In genomic region chr13:92362717-92363116, GRCh38 we compare ENCODE assay signal across 30 cellular contexts.
DNase-seq lines count a peak whose midpoint lies in the region; ATAC-seq and TF ChIP-seq lines count a peak whose summit lies in the region.
"Had no signal": no experiment of that assay in that cellular context is flagged by ENCODE, and none has a peak within 500 bp of the region (broad histone marks: within the 10 kb centered on the region; RNA-seq: fewer than 3 reads in every experiment).

No MANE protein-coding gene starts in this region.

- CTCF ChIA-PET in activated CD8-positive, alpha-beta T cell treated with anti-CD3 and anti-CD28 coated beads, Interleukin-2, amount 10 ng/mL, durations not matched to agents 7 days and 5 days (lab: Charles Lee) = no interaction called here
- CTCF ChIA-PET in mammary epithelial cell (lab: Charles Lee; ENCODE audit: low non-redundant PET) = no interaction called here

- H3K9me3 Mint-ChIP-seq in GM23338 (peaks cover 27% of the 10 kb centered on the region), mesothelial cell of epicardium (peaks cover 35% of the 10 kb centered on the region)
- H3K9me3 Mint-ChIP-seq in activated CD8-positive, alpha-beta T cell treated with anti-CD3 and anti-CD28 coated beads, Interleukin-2, amount 10 ng/mL, durations not matched to agents 7 days and 5 days (ENCODE audit: insufficient read depth) = peaks cover 15% of the 10 kb centered on the region

- H3K36me3 ChIP-seq in GM23338 (ENCODE audit: insufficient read depth) = peaks cover 15% of the 10 kb centered on the region
- H3K36me3 ChIP-seq in mammary epithelial cell (ENCODE audit: insufficient read depth, low read length) = no peaks in the 10 kb centered on the region
- H3K36me3 ChIP-seq in gastrocnemius medialis = no peaks in the 10 kb centered on the region
- H3K36me3 ChIP-seq: BE2C, transverse colon had no signal

- no peak overlapping the region for H3K9ac ChIP-seq in mammary epithelial cell (ENCODE audit: insufficient read depth, low read length)

- H3K4me1 Mint-ChIP-seq in GM23338 (peaks cover 4% of the 10 kb centered on the region; the same call in 1 of the 3 replicates), mesothelial cell of epicardium (peaks cover 25% of the 10 kb centered on the region)
- H3K4me1 Mint-ChIP-seq in activated CD8-positive, alpha-beta T cell treated with anti-CD3 and anti-CD28 coated beads, Interleukin-2, amount 10 ng/mL, durations not matched to agents 7 days and 5 days (ENCODE audit: low read depth) = no peaks in the 10 kb centered on the region
- H3K4me1 Mint-ChIP-seq: CD8-positive, alpha-beta memory T cell; IgD-negative memory B cell; natural killer cell had no signal

- POLR2A ChIA-PET in activated CD8-positive, alpha-beta T cell treated with anti-CD3 and anti-CD28 coated beads, Interleukin-2, amount 10 ng/mL, durations not matched to agents 7 days and 5 days (lab: Charles Lee) = no interaction called here

- WGBS in mammary epithelial cell (ENCODE audit: low coverage, missing lambda C conversion rate) = 0% methylated on average over 2 of the region's 2 CpGs

- H3K27ac ChIP-seq in GM23338 (ENCODE audit: low read depth) = no peak overlapping the region
- H3K27ac ChIP-seq in mammary epithelial cell (ENCODE audit: insufficient read depth, low read depth, low read length) = no peak overlapping the region
- H3K27ac ChIP-seq in gastrocnemius medialis = no peak overlapping the region
- H3K27ac ChIP-seq: dorsolateral prefrontal cortex, transverse colon had no signal

- H3K4me2 ChIP-seq in GM23338 (no peak overlapping the region), mammary epithelial cell (ENCODE audit: insufficient read depth, low read depth, low read length) (no peak overlapping the region)

- no peak overlapping the region for H3K4me3 ChIP-seq in GM23338
- no peak overlapping the region for H3K4me3 ChIP-seq in mammary epithelial cell (replicated peaks in 1 of 3; ENCODE audit: insufficient read depth in 1 of 3, low read depth in 2 of 3, low read length in 3 of 3)
- no peak overlapping the region for H3K4me3 ChIP-seq in gastrocnemius medialis
- H3K4me3 ChIP-seq: dorsolateral prefrontal cortex, transverse colon had no signal

- H3K27me3 Mint-ChIP-seq in GM23338 (ENCODE audit: insufficient read depth, low read depth, poor library complexity) (no peaks in the 10 kb centered on the region), mesothelial cell of epicardium (ENCODE audit: low read depth) (no peaks in the 10 kb centered on the region)
- no peaks in the 10 kb centered on the region for H3K27me3 Mint-ChIP-seq in activated CD8-positive, alpha-beta T cell treated with anti-CD3 and anti-CD28 coated beads, Interleukin-2, amount 10 ng/mL, durations not matched to agents 7 days and 5 days (ENCODE audit: low read depth)
- H3K27me3 Mint-ChIP-seq: CD8-positive, alpha-beta memory T cell; IgD-negative memory B cell had no signal

- H4K20me1 ChIP-seq in GM23338 (replicated peaks; ENCODE audit: insufficient read depth) = no peaks in the 10 kb centered on the region
- no peaks in the 10 kb centered on the region for H4K20me1 ChIP-seq in mammary epithelial cell (ENCODE audit: insufficient read depth, low read length)

- in situ Hi-C loops in mammary epithelial cell (cut with MboI; ENCODE audit: low sequenced_read_pairs in 2 of 2) = no loop called here
- in situ Hi-C loops in gastrocnemius medialis (cut with MboI; ENCODE audit: low sequenced_read_pairs in 4 of 4) = no loop called here

- H3K27ac Mint-ChIP-seq in GM23338 (no peak overlapping the region), mesothelial cell of epicardium (peak overlapping the region; percentile 91)
- H3K27ac Mint-ChIP-seq in activated CD8-positive, alpha-beta T cell treated with anti-CD3 and anti-CD28 coated beads, Interleukin-2, amount 10 ng/mL, durations not matched to agents 7 days and 5 days = no peak overlapping the region
- H3K27ac Mint-ChIP-seq: activated naive CD4-positive, alpha-beta T cell treated with anti-CD3 and anti-CD28 coated beads, Interleukin-2, amount 50 U/mL, for 72 hours; activated T-helper 2 cell treated with anti-CD3 and anti-CD28 coated beads, Interferon-gamma antibody, Interleukin-2, Interleukin-4, amounts not matched to agents 10 μg/mL and 5 μg/mL and 100 μg/mL, durations not matched to agents 14 hours and 24 hours and 36 hours; CD8-positive, alpha-beta memory T cell; IgD-negative memory B cell; natural killer cell had no signal

- no TSS peak for BruUV-seq in mammary epithelial cell (replicated peaks; lab: Mats Ljungman, UMichigan)

- no peak for TF ChIP-seq POLR2A in gastrocnemius medialis (IDR thresholded peaks at IDR 0.05)

- TF ChIP-seq CTCF in GM23338 (conservative IDR thresholded peaks at IDR 0.05; ENCODE audit: low read depth in 2 of 2) (no peak), mesothelial cell of epicardium (IDR thresholded peaks at IDR 0.05; ENCODE audit: unreplicated experiment) (no peak), mammary epithelial cell (conservative IDR thresholded peaks at IDR 0.05 in 1 of 2, IDR thresholded peaks at IDR 0.05 in 1 of 2; ENCODE audit: extremely low read depth in 1 of 2, insufficient read depth in 1 of 2, low read depth in 1 of 2, low read length in 2 of 2) (no peak), gastrocnemius medialis (IDR thresholded peaks at IDR 0.05 in 4 of 5, conservative IDR thresholded peaks at IDR 0.05 in 1 of 5) (no peak)

- peaks cover 27% of the 10 kb centered on the region for H3K36me3 Mint-ChIP-seq in GM23338 (ENCODE audit: low read depth)
- peaks cover 18% of the 10 kb centered on the region for H3K36me3 Mint-ChIP-seq in mesothelial cell of epicardium
- no peaks in the 10 kb centered on the region for H3K36me3 Mint-ChIP-seq in activated CD8-positive, alpha-beta T cell treated with anti-CD3 and anti-CD28 coated beads, Interleukin-2, amount 10 ng/mL, durations not matched to agents 7 days and 5 days (ENCODE audit: low read depth)
- H3K36me3 Mint-ChIP-seq: activated naive CD4-positive, alpha-beta T cell treated with anti-CD3 and anti-CD28 coated beads, Interleukin-2, amount 50 U/mL, for 72 hours; CD8-positive, alpha-beta memory T cell; IgD-negative memory B cell had no signal

- intact Hi-C loops in mammary epithelial cell (cut with micrococcal nuclease) (no loop called here), gastrocnemius medialis (cut with DNase I; ENCODE audit: low total_unique reads) (no loop called here)

- ATAC-seq in GM23338 = no peak
- no peak for ATAC-seq in activated CD8-positive, alpha-beta T cell treated with anti-CD3 and anti-CD28 coated beads, Interleukin-2, amount 10 ng/mL, durations not matched to agents 7 days and 5 days
- no peak for ATAC-seq in gastrocnemius medialis
- ATAC-seq: activated naive CD4-positive, alpha-beta T cell treated with anti-CD3 and anti-CD28 coated beads, Interleukin-2, amount 50 U/mL, for 72 hours; left ventricle myocardium superior; natural killer cell had no signal

- dilution Hi-C loops in mammary epithelial cell (cut with HindIII; ENCODE audit: low sequenced_read_pairs) = no loop called here

- H3K79me2 ChIP-seq in GM23338 (replicated peaks; ENCODE audit: insufficient read depth) (no peaks in the 10 kb centered on the region), mammary epithelial cell (ENCODE audit: insufficient read depth, low read length) (no peaks in the 10 kb centered on the region)

- H3K4me1 ChIP-seq in GM23338 (ENCODE audit: insufficient read depth) = 0 out of 2 replicates have a peak, but pooled peaks cover 7% of the 10 kb centered on the region
- H3K4me1 ChIP-seq in mammary epithelial cell (ENCODE audit: insufficient read depth, low read length) = no peaks in the 10 kb centered on the region
- no peaks in the 10 kb centered on the region for H3K4me1 ChIP-seq in gastrocnemius medialis
- H3K4me1 ChIP-seq: BE2C, transverse colon had no signal

- H3F3A ChIP-seq in GM23338 (replicated peaks; ENCODE audit: low read depth) = no peaks in the 10 kb centered on the region

- H3K9me3 ChIP-seq in mammary epithelial cell (replicated peaks; ENCODE audit: insufficient read depth, low read length) (peaks cover 9% of the 10 kb centered on the region), gastrocnemius medialis (no peaks in the 10 kb centered on the region)
- H3K9me3 ChIP-seq: BE2C had no signal

- H2AFZ ChIP-seq in GM23338 (peak overlapping the region; percentile 47; the same call in 1 of the 2 replicates), mammary epithelial cell (ENCODE audit: low read depth, low read length) (no peak overlapping the region)

- H3K9me2 ChIP-seq in GM23338 (ENCODE audit: insufficient read depth) = no peaks in the 10 kb centered on the region; the same call in 1 of the 2 replicates

- DNase-seq in GM23338 (ENCODE audit: low spot score) = no peak
- DNase-seq in NCI-H446 treated with DMSO at 0.1 percent for 48 hours (lab: John Stamatoyannopoulos, UW) = peak; percentile 30
- DNase-seq in astrocyte of the hippocampus (ENCODE audit: low read depth, low spot score) = peak; percentile 6
- DNase-seq in mesothelial cell of epicardium (ENCODE audit: low spot score in 2 of 2, unreplicated experiment in 2 of 2) = peak; percentile 44 to 79
- no peak for DNase-seq in activated CD8-positive, alpha-beta T cell treated with anti-CD3 and anti-CD28 coated beads, Interleukin-2, amount 10 ng/mL, durations not matched to agents 7 days and 5 days
- no peak for DNase-seq in mammary epithelial cell
- no peak for DNase-seq in activated T-cell treated with anti-CD3 and anti-CD28 coated beads, Interleukin-2, amount 50 U/mL, for 1 hour
- no peak for DNase-seq in gastrocnemius medialis
- DNase-seq: activated CD4-positive, alpha-beta T cell treated with anti-CD3 and anti-CD28 coated beads, Interleukin-2, amount 50 U/mL, for 48 hours; activated CD4-positive, CD25-positive, alpha-beta regulatory T cell; activated CD8-positive, alpha-beta memory T cell treated with anti-CD3 and anti-CD28 coated beads, Interleukin-2, amount 50 U/mL, for 48 hours; anterior cingulate cortex; BE2C; CD8-positive, alpha-beta memory T cell; central memory CD4-positive, alpha-beta T cell; dorsolateral prefrontal cortex; glutamatergic neuron; GOT3; left ventricle myocardium superior; natural killer cell; NCI-H1417; NCI-H2081 treated with DMSO at 0.1 percent for 48 hours; NCI-H526; SIG-M5; stimulated activated CD4-positive, alpha-beta T cell treated with anti-CD3 and anti-CD28 coated beads, Interleukin-2, amount 100 ng/mL, for 24 hours; T1000; transverse colon had no signal

- no peak overlapping the region for H3K4me3 Mint-ChIP-seq in GM23338
- peak overlapping the region; percentile 24 for H3K4me3 Mint-ChIP-seq in mesothelial cell of epicardium
- no peak overlapping the region for H3K4me3 Mint-ChIP-seq in activated CD8-positive, alpha-beta T cell treated with anti-CD3 and anti-CD28 coated beads, Interleukin-2, amount 10 ng/mL, durations not matched to agents 7 days and 5 days
- H3K4me3 Mint-ChIP-seq: CD8-positive, alpha-beta memory T cell; natural killer cell had no signal

- H3K27me3 ChIP-seq in GM23338 (ENCODE audit: insufficient read depth) (no peaks in the 10 kb centered on the region), mammary epithelial cell (ENCODE audit: insufficient read depth, low read length) (no peaks in the 10 kb centered on the region), gastrocnemius medialis (no peaks in the 10 kb centered on the region)
- H3K27me3 ChIP-seq: dorsolateral prefrontal cortex, transverse colon had no signal

TF ChIP-seq in GM23338, 12 proteins besides CTCF, POLR2A, EP300 and RAD21 (continues in another document):
- TF ChIP-seq JUNB (IDR thresholded peaks at IDR 0.05; ENCODE audit: unreplicated experiment) = no peak
- TF ChIP-seq STAT1 (IDR thresholded peaks at IDR 0.05; ENCODE audit: unreplicated experiment) = no peak

Comparison
In these comparisons a context has a peak if more than half of its experiments do, and no peak if none do; other contexts are left out.
1. DNase-seq: peak in NCI-H446 treated with DMSO at 0.1 percent for 48 hours (single experiment), astrocyte of the hippocampus (single experiment) and mesothelial cell of epicardium (2 of 2); none in GM23338 (single experiment), activated CD8-positive, alpha-beta T cell treated with anti-CD3 and anti-CD28 coated beads, Interleukin-2, amount 10 ng/mL, durations not matched to agents 7 days and 5 days (single experiment), mammary epithelial cell (single experiment), activated T-cell treated with anti-CD3 and anti-CD28 coated beads, Interleukin-2, amount 50 U/mL, for 1 hour (single experiment) and gastrocnemius medialis (0 of 2).